Comparison of ENCODE assay signal across 21 cellular contexts in the genomic region with DNA sequence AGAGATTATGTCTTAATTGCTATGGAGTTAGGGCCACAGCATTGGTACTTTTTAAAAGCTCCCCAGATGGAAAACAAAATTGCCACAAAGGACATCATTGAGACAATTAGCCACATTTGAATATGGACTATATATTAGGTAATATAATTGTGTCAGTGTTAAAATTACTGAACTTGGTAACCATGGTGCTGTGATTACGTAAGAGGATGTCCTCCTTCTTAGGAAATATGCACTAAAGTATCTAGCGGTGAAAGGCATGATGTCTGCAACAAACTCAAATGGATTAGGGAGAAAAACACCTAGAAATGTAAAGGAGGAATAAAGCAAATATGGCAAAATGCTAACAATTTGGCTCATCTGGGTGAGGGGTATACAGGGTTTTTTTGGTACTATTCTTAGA.
"Had no signal": no experiment of that assay in that cellular context is flagged by ENCODE, and none has a peak within 500 bp of the region (broad histone marks: within the 10 kb centered on the region; RNA-seq: fewer than 3 reads in every experiment).

No MANE protein-coding gene starts in this region.

- H3K4me3 ChIP-seq: gastroesophageal sphincter, left ventricle myocardium inferior, transverse colon, vagina had no signal

- H3K4me1 Mint-ChIP-seq: naive thymus-derived CD8-positive, alpha-beta T cell; T-helper 17 cell had no signal

- H3K27ac Mint-ChIP-seq: activated CD8-positive, alpha-beta T cell treated with anti-CD3 and anti-CD28 coated beads for 36 hours; activated naive CD8-positive, alpha-beta T cell; naive thymus-derived CD8-positive, alpha-beta T cell; T-helper 17 cell; WTC11 had no signal

- H3K36me3 Mint-ChIP-seq: activated naive CD8-positive, alpha-beta T cell; naive thymus-derived CD8-positive, alpha-beta T cell; WTC11 had no signal

- H3K27me3 Mint-ChIP-seq: brain had no signal

- ATAC-seq: activated CD8-positive, alpha-beta T cell treated with anti-CD3 and anti-CD28 coated beads for 36 hours; gastroesophageal sphincter; naive thymus-derived CD8-positive, alpha-beta T cell; T-helper 17 cell; WTC11 had no signal

- DNase-seq: activated CD4-positive, alpha-beta T cell treated with anti-CD3 and anti-CD28 coated beads for 48 hours; activated CD8-positive, alpha-beta memory T cell treated with anti-CD3 and anti-CD28 coated beads, Interleukin-2, amount 50 U/mL, for 48 hours; activated CD8-positive, alpha-beta T cell treated with anti-CD3 and anti-CD28 coated beads for 36 hours; activated gamma-delta T cell treated with Interleukin-2 at 50 U/mL for 16 hours; amygdala; cortex of kidney; effector CD8-positive, alpha-beta T cell; islet precursor cell; left ventricle myocardium inferior; mesenchymal stem cell; naive thymus-derived CD8-positive, alpha-beta T cell; stimulated activated CD4-positive, alpha-beta T cell treated with anti-CD3 and anti-CD28 coated beads, Interleukin-2, amount 100 ng/mL, for 48 hours; stimulated activated naive CD4-positive, alpha-beta T cell treated with Interleukin-2 at 50 U/mL for 16 hours; substantia nigra; T-helper 17 cell; transverse colon had no signal

- H3K9me3 Mint-ChIP-seq: activated CD8-positive, alpha-beta T cell treated with anti-CD3 and anti-CD28 coated beads for 36 hours; brain; naive thymus-derived CD8-positive, alpha-beta T cell; WTC11 had no signal

- H3K4me3 Mint-ChIP-seq: activated CD8-positive, alpha-beta T cell treated with anti-CD3 and anti-CD28 coated beads for 36 hours; activated naive CD8-positive, alpha-beta T cell; brain; naive thymus-derived CD8-positive, alpha-beta T cell; T-helper 17 cell; WTC11 had no signal
